Comparison of ENCODE assay signal across 21 cellular contexts in genomic region chr7:540997-541396, GRCh38. TPM values are rescaled to one million over a fixed set of nuclear protein-coding genes. Genes with fewer than 3 reads are reported as not detected.
DNase-seq lines count a peak whose midpoint lies in the region; ATAC-seq, FAIRE-seq and TF ChIP-seq lines count a peak whose summit lies in the region.
"Had no signal": no experiment of that assay in that cellular context is flagged by ENCODE, and none has a peak within 500 bp of the region (broad histone marks: within the 10 kb centered on the region; RNA-seq: fewer than 3 reads in every experiment).

No MANE protein-coding gene starts in this region.

- H3K27ac Mint-ChIP-seq in Caco-2 (ENCODE audit: unreplicated experiment): peak overlapping the region; percentile 97
- H3K27ac Mint-ChIP-seq in T-helper 2 cell treated with Interferon-gamma antibody and Interleukin-4, amounts not matched to agents 5 μg/mL and 100 μg/mL, for 36 hours: no peak overlapping the region
- no peak overlapping the region for H3K27ac Mint-ChIP-seq in CD4-positive, alpha-beta memory T cell
- H3K27ac Mint-ChIP-seq: CD8-positive, alpha-beta T cell had no signal

- ATAC-seq in GM18867 (IDR thresholded peaks at IDR 0.05; ENCODE audit: unreplicated experiment): no peak
- ATAC-seq: CD8-positive, alpha-beta T cell; GM12878; Panc1 had no signal

- DNase-seq in Caco-2 (no peak), HTR-8/SVneo (ENCODE audit: insufficient read length, low spot score) (no peak), trophoblast cell (no peak), Kasumi-1 (lab: John Stamatoyannopoulos, UW) (no peak)
- no peak for DNase-seq in T-helper 2 cell treated with Interferon-gamma antibody and Interleukin-4, amounts not matched to agents 5 μg/mL and 100 μg/mL, for 36 hours (ENCODE audit: low spot score)
- DNase-seq in CD4-positive, alpha-beta memory T cell: no peak
- DNase-seq: DMS79, GM23248, HCEC 1CT, NCI-H1105, NCI-H146, NCI-H2029, NCI-H524 treated with DMSO at 0.1 percent for 48 hours, NCI-H82, T-helper 1 cell had no signal

- no CpG with 5 or more reads among the region's 12 CpGs for whole genome bisulfite sequencing in trophoblast cell (ENCODE audit: extremely low coverage, insufficient coverage, insufficient read length)

- CTCF ChIA-PET in Caco-2 (lab: Charles Lee): no interaction called here
- CTCF ChIA-PET in CD4-positive, alpha-beta memory T cell (lab: Charles Lee; ENCODE audit: partially characterized antibody): interaction anchor here (1.2 kb wide), 1 partner anchor 22 kb away, joined by 3 read pairs; no protein-coding TSS in a partner anchor

- H3K27ac ChIP-seq in VCaP (peak overlapping the region; percentile 75; the same call in 1 of the 2 replicates), trophoblast cell (ENCODE audit: low read depth, low read length) (no peak overlapping the region)
- no peak overlapping the region for H3K27ac ChIP-seq in CD4-positive, alpha-beta memory T cell (ENCODE audit: low read depth, low read length)
- H3K27ac ChIP-seq: GM23248, SJCRH30 had no signal

- no peak for TF ChIP-seq CTCF in Caco-2 (IDR thresholded peaks at IDR 0.05; ENCODE audit: insufficient read depth in 1 of 2, low read depth in 1 of 2, low read length in 1 of 2, severe bottlenecking in 1 of 2, unreplicated experiment in 1 of 2)
- TF ChIP-seq CTCF in VCaP (conservative IDR thresholded peaks at IDR 0.05): no peak

- H3K18ac ChIP-seq in trophoblast cell (ENCODE audit: low read length): peak overlapping the region; percentile 4

- no TSS peak for BruUV-seq in Caco-2 (replicated peaks; lab: Mats Ljungman, UMichigan)

- H2BK5ac ChIP-seq in trophoblast cell (ENCODE audit: low read depth, low read length, poor library complexity): peak overlapping the region; percentile 1

- no peak overlapping the region for H3K4me2 ChIP-seq in trophoblast cell (ENCODE audit: low read length)

- H2BK120ac ChIP-seq in trophoblast cell (ENCODE audit: insufficient read depth, low read length, poor library complexity): peak overlapping the region; percentile 69

- intact Hi-C loops in Caco-2 (cut with micrococcal nuclease; ENCODE audit: unreplicated experiment): no loop called here
- intact Hi-C loops in CD4-positive, alpha-beta memory T cell (cut with micrococcal nuclease): no loop called here

- no peak overlapping the region for H4K12ac ChIP-seq in trophoblast cell (ENCODE audit: low read depth, low read length)

- H3K36me3 ChIP-seq in Caco-2 (ENCODE audit: control insufficient read depth, insufficient read depth, low read length): no peaks in the 10 kb centered on the region; the same call in 1 of the 2 replicates
- H3K36me3 ChIP-seq in trophoblast cell (ENCODE audit: control insufficient read depth in 1 of 2, insufficient read depth in 2 of 2, low read length in 2 of 2): no peaks in the 10 kb centered on the region
- no peaks in the 10 kb centered on the region for H3K36me3 ChIP-seq in CD4-positive, alpha-beta memory T cell (ENCODE audit: insufficient read depth, low read length)
- H3K36me3 ChIP-seq: SJCRH30 had no signal

- no peaks in the 10 kb centered on the region for H3K9me3 Mint-ChIP-seq in Caco-2 (ENCODE audit: unreplicated experiment)
- peaks cover 4% of the 10 kb centered on the region for H3K9me3 Mint-ChIP-seq in T-helper 2 cell treated with Interferon-gamma antibody and Interleukin-4, amounts not matched to agents 5 μg/mL and 100 μg/mL, for 36 hours
- peaks cover 0 to 6% (median 2%) of the 10 kb centered on the region in 8 donors for H3K9me3 Mint-ChIP-seq in CD4-positive, alpha-beta memory T cell

- peaks cover 34% of the 10 kb centered on the region for H3K4me1 Mint-ChIP-seq in Caco-2 (ENCODE audit: low read depth, unreplicated experiment)
- H3K4me1 Mint-ChIP-seq in T-helper 2 cell treated with Interferon-gamma antibody and Interleukin-4, amounts not matched to agents 5 μg/mL and 100 μg/mL, for 36 hours (ENCODE audit: low read depth): no peaks in the 10 kb centered on the region
- no peaks in the 10 kb centered on the region for H3K4me1 Mint-ChIP-seq in CD4-positive, alpha-beta memory T cell

- peaks cover 52% of the 10 kb centered on the region for H3K79me1 ChIP-seq in trophoblast cell (ENCODE audit: low read length)

- POLR2A ChIA-PET in Caco-2 (lab: Charles Lee): no interaction called here
- POLR2A ChIA-PET in CD4-positive, alpha-beta memory T cell (lab: Charles Lee; ENCODE audit: partially characterized antibody): no interaction called here

- peak overlapping the region; percentile 99 for H4K91ac ChIP-seq in trophoblast cell (ENCODE audit: low read depth, low read length)

- FAIRE-seq in HTR-8/SVneo (lab: Jason Lieb, UNC): peak; percentile 69
- FAIRE-seq: GM12878 had no signal

- no peak overlapping the region for H3K23ac ChIP-seq in trophoblast cell (ENCODE audit: low read length)

- no peaks in the 10 kb centered on the region for H3K27me3 ChIP-seq in Caco-2 (replicated peaks; ENCODE audit: control insufficient read depth, insufficient read depth, low read length)
- H3K27me3 ChIP-seq in trophoblast cell (ENCODE audit: insufficient read depth, low read length): no peaks in the 10 kb centered on the region
- no peaks in the 10 kb centered on the region for H3K27me3 ChIP-seq in CD4-positive, alpha-beta memory T cell (ENCODE audit: insufficient read depth, low read length)
- H3K27me3 ChIP-seq: SJCRH30 had no signal

- H3K4me3 ChIP-seq in Caco-2 (ENCODE audit: low read depth, low read length) (no peak overlapping the region), trophoblast cell (ENCODE audit: low read depth, low read length) (no peak overlapping the region)
- H3K4me3 ChIP-seq in CD4-positive, alpha-beta memory T cell (ENCODE audit: low read length in 2 of 2): no peak overlapping the region
- H3K4me3 ChIP-seq: GM12878, GM23248, SJCRH30 had no signal

- no peak overlapping the region for H3K9ac ChIP-seq in trophoblast cell (ENCODE audit: low read length)
- H3K9ac ChIP-seq: GM23248 had no signal

- peaks cover 6% of the 10 kb centered on the region for H3K36me3 Mint-ChIP-seq in Caco-2 (ENCODE audit: insufficient read depth, unreplicated experiment)
- H3K36me3 Mint-ChIP-seq in T-helper 2 cell treated with Interferon-gamma antibody and Interleukin-4, amounts not matched to agents 5 μg/mL and 100 μg/mL, for 36 hours (ENCODE audit: low read depth): no peaks in the 10 kb centered on the region
- H3K36me3 Mint-ChIP-seq in CD4-positive, alpha-beta memory T cell: no peaks in the 10 kb centered on the region
- H3K36me3 Mint-ChIP-seq: CD8-positive, alpha-beta T cell had no signal

- no peak overlapping the region for H3K4me3 Mint-ChIP-seq in Caco-2 (ENCODE audit: unreplicated experiment)
- H3K4me3 Mint-ChIP-seq in T-helper 2 cell treated with Interferon-gamma antibody and Interleukin-4, amounts not matched to agents 5 μg/mL and 100 μg/mL, for 36 hours: no peak overlapping the region
- H3K4me3 Mint-ChIP-seq in CD4-positive, alpha-beta memory T cell: no peak overlapping the region
- H3K4me3 Mint-ChIP-seq: CD8-positive, alpha-beta T cell had no signal

- no peaks in the 10 kb centered on the region for H3K27me3 Mint-ChIP-seq in Caco-2 (ENCODE audit: insufficient read depth, unreplicated experiment)
- H3K27me3 Mint-ChIP-seq in T-helper 2 cell treated with Interferon-gamma antibody and Interleukin-4, amounts not matched to agents 5 μg/mL and 100 μg/mL, for 36 hours (ENCODE audit: low read depth): no peaks in the 10 kb centered on the region
- no peaks in the 10 kb centered on the region for H3K27me3 Mint-ChIP-seq in CD4-positive, alpha-beta memory T cell

- peak overlapping the region; percentile 66 for H2AK5ac ChIP-seq in trophoblast cell (ENCODE audit: low read length)

- H3K14ac ChIP-seq in trophoblast cell (ENCODE audit: low read length): peak overlapping the region; percentile 86

- H4K8ac ChIP-seq in trophoblast cell (ENCODE audit: low read depth, low read length): peak overlapping the region; percentile 2

- H3K79me2 ChIP-seq in trophoblast cell (ENCODE audit: control insufficient read depth, insufficient read depth, low read length, poor library complexity): peaks cover 8% of the 10 kb centered on the region

- peak overlapping the region; percentile 97 for H2BK12ac ChIP-seq in trophoblast cell (ENCODE audit: low read length)

- no peak overlapping the region for H3K4ac ChIP-seq in trophoblast cell (ENCODE audit: low read depth, low read length)

- no peak overlapping the region for H2AFZ ChIP-seq in trophoblast cell (ENCODE audit: insufficient read depth, low read length, poor library complexity)
- H2AFZ ChIP-seq: GM23248 had no signal

- H3K9me3 ChIP-seq in Caco-2: no peaks in the 10 kb centered on the region
- H3K9me3 ChIP-seq in trophoblast cell (ENCODE audit: insufficient read depth, low read depth, low read length): peaks cover 8% of the 10 kb centered on the region
- H3K9me3 ChIP-seq in CD4-positive, alpha-beta memory T cell (ENCODE audit: control insufficient read depth in 1 of 2, low read length in 2 of 2): no peaks in the 10 kb centered on the region
- H3K9me3 ChIP-seq: SJCRH30 had no signal

- H3K4me1 ChIP-seq in Caco-2 (peaks cover 47% of the 10 kb centered on the region), trophoblast cell (ENCODE audit: control insufficient read depth in 1 of 2, insufficient read depth in 2 of 2, low read length in 2 of 2) (peaks cover 44 to 51% of the 10 kb centered on the region in 2 experiments)
- no peaks in the 10 kb centered on the region for H3K4me1 ChIP-seq in CD4-positive, alpha-beta memory T cell (ENCODE audit: insufficient read depth, low read length)

RNA-seq across cellular contexts. Expression of gene PDGFA, which starts 21.4 kb away (rescaled TPM):
- total RNA-seq in Caco-2 (2022): 76.8 and 78.5 TPM in 2 replicates
- polyA plus RNA-seq in trophoblast cell (2013): 9.7 and 10.6 TPM in 2 replicates
- under 1 TPM in 1 of 2 experiments, not detected in 1; 0.20 TPM for total RNA-seq in CD4-positive, alpha-beta memory T cell
- not detected for polyA plus RNA-seq in CD4-positive, alpha-beta memory T cell

Comparison
In these comparisons a context has a peak if more than half of its experiments do, and no peak if none do; other contexts are left out.
1. RNA of gene PDGFA, which starts 21.4 kb away (total RNA-seq): 76.8 to 78.5 TPM in Caco-2; 0.20 TPM in CD4-positive, alpha-beta memory T cell; every median in the first group is over 10 times any median in the second.